Comparison of ENCODE assay signal across 9 cellular contexts in genomic region chr2:158464426-158465281, GRCh38. TPM values are rescaled to one million over a fixed set of nuclear protein-coding genes. Genes with fewer than 3 reads are reported as not detected.
A peak's percentile ranks its signal among the peaks of the same experiment; 100 is the strongest.
DNase-seq lines count a peak whose midpoint lies in the region; ATAC-seq and TF ChIP-seq lines count a peak whose summit lies in the region.
"Had no signal": no experiment of that assay in that cellular context is flagged by ENCODE, and none has a peak within 500 bp of the region (broad histone marks: within the 10 kb centered on the region; RNA-seq: fewer than 3 reads in every experiment).

No MANE protein-coding gene starts in this region.

- H3K4me3 Mint-ChIP-seq in MCF 10A (ENCODE audit: unreplicated experiment) (no peak overlapping the region), endothelial cell (ENCODE audit: unreplicated experiment) (no peak overlapping the region)
- H3K4me3 Mint-ChIP-seq: activated naive CD8-positive, alpha-beta T cell had no signal

- TF ChIP-seq POLR2A in breast epithelium (IDR thresholded peaks at IDR 0.05), result no peak

- BruUV-seq in MCF 10A (replicated peaks; lab: Mats Ljungman, UMichigan), result no TSS peak

- peak; percentile 54 for TF ChIP-seq CTCF in MCF 10A (IDR thresholded peaks at IDR 0.05; ENCODE audit: unreplicated experiment)
- peak in 1 of 3 donors; percentile 18 for TF ChIP-seq CTCF in breast epithelium (IDR thresholded peaks at IDR 0.05)
- TF ChIP-seq CTCF in endothelial cell (IDR thresholded peaks at IDR 0.05; ENCODE audit: unreplicated experiment), result peak; percentile 71
- TF ChIP-seq CTCF in thoracic aorta (IDR thresholded peaks at IDR 0.05), result peak; percentile 33

- no peaks in the 10 kb centered on the region for H3K9me3 ChIP-seq in breast epithelium
- H3K9me3 ChIP-seq in thoracic aorta, result no peaks in the 10 kb centered on the region

- H3K4me1 Mint-ChIP-seq in MCF 10A (ENCODE audit: insufficient read depth, unreplicated experiment) (peaks cover 19% of the 10 kb centered on the region), endothelial cell (ENCODE audit: unreplicated experiment) (peaks cover 11% of the 10 kb centered on the region)

- H3K9me3 Mint-ChIP-seq in MCF 10A (ENCODE audit: unreplicated experiment) (no peaks in the 10 kb centered on the region), endothelial cell (ENCODE audit: unreplicated experiment) (no peaks in the 10 kb centered on the region)

- no peak overlapping the region for H3K4me3 ChIP-seq in breast epithelium
- no peak overlapping the region for H3K4me3 ChIP-seq in thoracic aorta

- H3K36me3 Mint-ChIP-seq in MCF 10A (ENCODE audit: insufficient read depth, unreplicated experiment) (peaks cover 16% of the 10 kb centered on the region), endothelial cell (ENCODE audit: low read depth, unreplicated experiment) (peaks cover 3% of the 10 kb centered on the region)

- intact Hi-C loops in MCF 10A (cut with micrococcal nuclease) (no loop called here), breast epithelium (cut with DNase I; ENCODE audit: low total_unique reads) (no loop called here)

- no peaks in the 10 kb centered on the region for H3K36me3 ChIP-seq in breast epithelium
- H3K36me3 ChIP-seq in thoracic aorta, result no peaks in the 10 kb centered on the region

- H3K27ac ChIP-seq in breast epithelium (no peak overlapping the region), thoracic aorta (no peak overlapping the region)

- no peaks in the 10 kb centered on the region for H3K27me3 ChIP-seq in breast epithelium
- H3K27me3 ChIP-seq in thoracic aorta (replicated peaks; ENCODE audit: insufficient read depth), result no peaks in the 10 kb centered on the region

- H3K27me3 Mint-ChIP-seq in MCF 10A (ENCODE audit: insufficient read depth, unreplicated experiment) (no peaks in the 10 kb centered on the region), endothelial cell (ENCODE audit: unreplicated experiment) (no peaks in the 10 kb centered on the region)

- H3K4me1 ChIP-seq in breast epithelium (peaks cover 0 to 16% of the 10 kb centered on the region in 2 donors), thoracic aorta (ENCODE audit: control insufficient read depth in 1 of 2, low read depth in 2 of 2) (no peaks in the 10 kb centered on the region)

- no peak overlapping the region for H3K27ac Mint-ChIP-seq in MCF 10A (ENCODE audit: low read depth, unreplicated experiment)
- no peak overlapping the region for H3K27ac Mint-ChIP-seq in endothelial cell (ENCODE audit: unreplicated experiment)
- H3K27ac Mint-ChIP-seq: activated naive CD8-positive, alpha-beta T cell had no signal

- CTCF ChIA-PET in MCF 10A (lab: Yijun Ruan, JAX), result interaction anchor here (0.6 to 2.2 kb wide), 11 partner anchors 9 to 432 kb away, joined by 3 to 15 read pairs (median 3); no protein-coding TSS in a partner anchor

- peak; percentile 32 for DNase-seq in MCF 10A (ENCODE audit: unreplicated experiment)
- DNase-seq in breast epithelium (ENCODE audit: low spot score in 2 of 2), result no peak
- DNase-seq in NCI-H345 (lab: John Stamatoyannopoulos, UW), result peak; percentile 30
- DNase-seq in endothelial cell (ENCODE audit: low spot score), result no peak
- DNase-seq in thoracic aorta (ENCODE audit: low spot score), result no peak
- no peak for DNase-seq in NCI-H446 treated with DMSO at 0.1 percent for 48 hours (lab: John Stamatoyannopoulos, UW)
- DNase-seq in 8988T, result no peak

- ATAC-seq in HG02610 (IDR thresholded peaks at IDR 0.05; ENCODE audit: unreplicated experiment) (peak; percentile 74), thoracic aorta (ENCODE audit: insufficient number of reproducible peaks, low FRiP score, low read depth) (no peak)

- POLR2A ChIA-PET in MCF 10A (lab: Yijun Ruan, JAX), result interaction anchor here (1.1 to 1.8 kb wide), 2 partner anchors 9 to 155 kb away, joined by 4 read pairs; no protein-coding TSS in a partner anchor

RNA-seq across cellular contexts. Expression of gene PKP4, which starts 7.9 kb away (rescaled TPM):
- total RNA-seq in MCF 10A (2022) (62.3 and 63.7 TPM in 2 replicates), breast epithelium (100 to 1,000 TPM in 2 of 3 donors, 10 to 100 TPM in 1; 62.1 to 138 (median 121) TPM), endothelial cell (ENCODE audit: unreplicated experiment) (64.9 TPM), thoracic aorta (10 to 100 TPM; 28.0 to 49.1 TPM)

RNA-seq across cellular contexts. Expression of gene CCDC148, which starts 8.1 kb away (rescaled TPM):
- total RNA-seq in MCF 10A (2022), result 0.51 and 0.96 TPM in 2 replicates
- total RNA-seq in breast epithelium, result 1 to 10 TPM; 1.4 to 9.8 (median 4.6) TPM
- 2.2 TPM for total RNA-seq in endothelial cell (ENCODE audit: unreplicated experiment)
- total RNA-seq in thoracic aorta, result under 1 TPM in 1 of 2 donors, not detected in 1; 0.71 TPM

Comparison
In these comparisons a context has a peak if more than half of its experiments do, and no peak if none do; other contexts are left out.
1. DNase-seq: peak in MCF 10A (single experiment) and NCI-H345 (single experiment); none in breast epithelium (0 of 2), endothelial cell (single experiment), thoracic aorta (single experiment), NCI-H446 treated with DMSO at 0.1 percent for 48 hours (single experiment) and 8988T (single experiment).